17 cellular contexts compared by ENCODE assay signal in the genomic region with DNA sequence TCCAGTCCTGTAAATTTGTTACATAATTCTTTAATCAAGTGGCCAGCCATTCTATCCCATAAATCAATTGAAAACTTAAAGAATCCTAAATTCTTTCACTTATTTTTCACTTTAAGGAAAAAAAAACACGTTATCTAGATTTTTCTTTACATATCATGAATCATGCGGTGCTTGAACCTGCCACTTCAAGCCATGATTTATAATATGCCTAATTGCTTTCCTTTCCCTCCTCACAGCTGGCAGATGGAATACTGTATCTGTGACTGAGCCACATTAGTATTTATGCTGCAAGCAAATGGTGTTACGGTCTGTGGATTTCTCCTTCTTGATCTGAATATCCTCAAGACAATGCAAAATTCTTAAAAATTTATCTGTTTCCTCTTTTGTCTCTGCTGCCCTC.
"Had no signal": no experiment of that assay in that cellular context is flagged by ENCODE, and none has a peak within 500 bp of the region (broad histone marks: within the 10 kb centered on the region; RNA-seq: fewer than 3 reads in every experiment).

No MANE protein-coding gene starts in this region.

- H3K4me3 ChIP-seq: ascending aorta, breast epithelium, lung, thoracic aorta, upper lobe of right lung had no signal

- H3K36me3 Mint-ChIP-seq: activated naive CD8-positive, alpha-beta T cell treated with anti-CD3 and anti-CD28 coated beads, Interleukin-2, amount 10 ng/mL, durations not matched to agents 7 days and 5 days had no signal

- H3K27ac ChIP-seq: ascending aorta, breast epithelium, thoracic aorta, upper lobe of right lung had no signal

- H3K27me3 ChIP-seq: ascending aorta, breast epithelium, upper lobe of right lung had no signal

- H3K9me3 Mint-ChIP-seq: activated naive CD8-positive, alpha-beta T cell treated with anti-CD3 and anti-CD28 coated beads, Interleukin-2, amount 10 ng/mL, durations not matched to agents 7 days and 5 days; neural crest cell had no signal

- DNase-seq: activated CD4-positive, alpha-beta T cell treated with anti-CD3 and anti-CD28 coated beads, Interleukin-2, amount 50 U/mL, for 4 hours; activated CD4-positive, CD25-positive, alpha-beta regulatory T cell treated with anti-CD3 and anti-CD28 coated beads, Interleukin-2, amount 50 U/mL, for 72 hours; activated naive CD4-positive, alpha-beta T cell; activated naive CD8-positive, alpha-beta T cell treated with anti-CD3 and anti-CD28 coated beads, Interleukin-2, amount 10 ng/mL, durations not matched to agents 7 days and 5 days; activated T-cell treated with anti-CD3 and anti-CD28 coated beads for 4 hours; cerebellar nuclear complex; effector CD8-positive, alpha-beta T cell; head of caudate nucleus; midbrain; stimulated activated CD4-positive, alpha-beta T cell treated with anti-CD3 and anti-CD28 coated beads, Interleukin-1b, Interleukin-23, amount 100 ng/mL, for 48 hours; upper lobe of right lung had no signal

- ATAC-seq: sciatic nerve, upper lobe of right lung had no signal

- H3K27ac Mint-ChIP-seq: activated naive CD8-positive, alpha-beta T cell treated with anti-CD3 and anti-CD28 coated beads, Interleukin-2, amount 10 ng/mL, durations not matched to agents 7 days and 5 days had no signal

- H3K4me3 Mint-ChIP-seq: activated naive CD8-positive, alpha-beta T cell treated with anti-CD3 and anti-CD28 coated beads, Interleukin-2, amount 10 ng/mL, durations not matched to agents 7 days and 5 days; neural crest cell had no signal

- H3K4me1 Mint-ChIP-seq: activated naive CD8-positive, alpha-beta T cell treated with anti-CD3 and anti-CD28 coated beads, Interleukin-2, amount 10 ng/mL, durations not matched to agents 7 days and 5 days; neural crest cell had no signal

- H3K4me1 ChIP-seq: ascending aorta, breast epithelium, upper lobe of right lung had no signal

- H3K27me3 Mint-ChIP-seq: activated naive CD8-positive, alpha-beta T cell treated with anti-CD3 and anti-CD28 coated beads, Interleukin-2, amount 10 ng/mL, durations not matched to agents 7 days and 5 days had no signal

- H3K36me3 ChIP-seq: ascending aorta, breast epithelium, thoracic aorta, upper lobe of right lung had no signal

- H3K9me3 ChIP-seq: ascending aorta, breast epithelium, thoracic aorta, upper lobe of right lung had no signal
